33 cellular contexts compared by ENCODE assay signal in the genomic region with DNA sequence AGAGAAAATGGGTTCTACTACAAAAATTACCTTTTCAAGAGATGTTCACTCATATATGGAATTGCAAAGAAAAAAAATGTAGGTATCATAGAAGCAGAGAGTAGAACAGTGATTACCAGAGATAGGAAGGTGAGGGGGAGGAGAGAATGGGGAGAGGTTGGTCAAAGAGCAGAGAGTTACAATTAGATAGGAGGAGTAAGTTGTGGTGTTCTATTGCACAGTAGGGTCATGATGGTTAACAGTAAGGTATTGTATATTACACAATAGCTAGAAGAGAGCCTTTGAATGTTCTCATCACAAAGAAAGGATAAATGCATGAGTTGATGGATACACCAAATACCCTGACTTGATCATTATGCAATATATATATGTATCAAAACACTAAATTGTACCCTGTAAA.
"Had no signal": no experiment of that assay in that cellular context is flagged by ENCODE, and none has a peak within 500 bp of the region (broad histone marks: within the 10 kb centered on the region; RNA-seq: fewer than 3 reads in every experiment).

No MANE protein-coding gene starts in this region.

- H3K9me3 ChIP-seq: body of pancreas, esophagus muscularis mucosa, gastrocnemius medialis had no signal

- H3K4me3 ChIP-seq: body of pancreas, esophagus muscularis mucosa, gastrocnemius medialis, heart left ventricle had no signal

- H3K4me1 Mint-ChIP-seq: activated CD4-positive, alpha-beta T cell treated with anti-CD3 and anti-CD28 coated beads for 36 hours; activated CD4-positive, alpha-beta T cell treated with anti-CD3 and anti-CD28 coated beads, Interleukin-2, amount 10 ng/mL, durations not matched to agents 24 days and 14 days; activated T-helper 17 cell treated with anti-CD3 and anti-CD28 coated beads, Interleukin-2, amount 50 U/mL, for 72 hours; T-cell had no signal

- H3K27ac ChIP-seq: body of pancreas, esophagus muscularis mucosa, foreskin keratinocyte, gastrocnemius medialis, heart left ventricle had no signal

- H3K27me3 ChIP-seq: body of pancreas, esophagus muscularis mucosa, foreskin keratinocyte, gastrocnemius medialis, heart left ventricle had no signal

- H3K4me3 Mint-ChIP-seq: activated CD4-positive, alpha-beta T cell treated with anti-CD3 and anti-CD28 coated beads for 36 hours; activated CD4-positive, alpha-beta T cell treated with anti-CD3 and anti-CD28 coated beads, Interleukin-2, amount 10 ng/mL, durations not matched to agents 24 days and 14 days; activated CD8-positive, alpha-beta T cell treated with anti-CD3 and anti-CD28 coated beads for 36 hours; activated naive CD8-positive, alpha-beta T cell; activated T-cell treated with anti-CD3 and anti-CD28 coated beads, Interleukin-2, amount 50 U/mL, for 4 hours; activated T-helper 17 cell treated with anti-CD3 and anti-CD28 coated beads, Interleukin-2, amount 50 U/mL, for 72 hours; effector memory CD8-positive, alpha-beta T cell; T-cell; T-helper 1 cell treated with Interleukin-12 subunit alpha and Interleukin-12 subunit beta and Interleukin-4 antibody, amounts not matched to agents 30 μg/mL and 1 μg/mL, for 36 hours; T-helper 2 cell treated with Interferon-gamma antibody and Interleukin-4, amounts not matched to agents 5 μg/mL and 100 μg/mL, for 36 hours had no signal

- H3K9me3 Mint-ChIP-seq: activated CD4-positive, alpha-beta T cell treated with anti-CD3 and anti-CD28 coated beads, Interleukin-2, amount 10 ng/mL, durations not matched to agents 24 days and 14 days; T-helper 1 cell treated with Interleukin-12 subunit alpha and Interleukin-12 subunit beta and Interleukin-4 antibody, amounts not matched to agents 30 μg/mL and 1 μg/mL, for 36 hours; T-helper 2 cell treated with Interferon-gamma antibody and Interleukin-4, amounts not matched to agents 5 μg/mL and 100 μg/mL, for 36 hours had no signal

- DNase-seq: activated CD4-positive, alpha-beta T cell treated with anti-CD3 and anti-CD28 coated beads for 36 hours; activated CD4-positive, alpha-beta T cell treated with anti-CD3 and anti-CD28 coated beads, Interleukin-2, amount 10 ng/mL, durations not matched to agents 24 days and 14 days; activated CD4-positive, alpha-beta T cell treated with anti-CD3 and anti-CD28 coated beads, Interleukin-2, amount 50 U/mL, for 4 hours; activated CD4-positive, CD25-positive, alpha-beta regulatory T cell; activated CD4-positive, CD25-positive, alpha-beta regulatory T cell treated with anti-CD3 and anti-CD28 coated beads, Interleukin-2, amount 50 U/mL, for 72 hours; activated CD8-positive, alpha-beta memory T cell treated with anti-CD3 and anti-CD28 coated beads for 24 hours; activated CD8-positive, alpha-beta T cell treated with anti-CD3 and anti-CD28 coated beads for 36 hours; activated effector memory CD4-positive, alpha-beta T cell treated with Interleukin-2 at 50 U/mL for 16 hours; activated gamma-delta T cell treated with Interleukin-2 at 50 U/mL for 16 hours; activated naive CD4-positive, alpha-beta T cell treated with anti-CD3 and anti-CD28 coated beads, Interleukin-2, amount 50 U/mL, for 16 hours; activated naive CD4-positive, alpha-beta T cell treated with Interleukin-2 at 50 U/mL for 16 hours; activated T-cell treated with anti-CD3 and anti-CD28 coated beads, Interleukin-2, amount 50 U/mL, for 4 hours; amygdala; aorta; body of pancreas; caudate nucleus; cortex of kidney; dermis blood vessel endothelial cell; effector CD4-positive, alpha-beta T cell; effector memory CD8-positive, alpha-beta T cell; erythroblast; foreskin keratinocyte; gastrocnemius medialis; glutamatergic neuron; heart left ventricle; T-cell; T1000 had no signal

- H3K27me3 Mint-ChIP-seq: activated CD4-positive, alpha-beta T cell treated with anti-CD3 and anti-CD28 coated beads for 36 hours; activated CD4-positive, alpha-beta T cell treated with anti-CD3 and anti-CD28 coated beads, Interleukin-2, amount 10 ng/mL, durations not matched to agents 24 days and 14 days; activated CD8-positive, alpha-beta T cell treated with anti-CD3 and anti-CD28 coated beads for 36 hours; activated naive CD8-positive, alpha-beta T cell; activated T-helper 17 cell treated with anti-CD3 and anti-CD28 coated beads, Interleukin-2, amount 50 U/mL, for 72 hours; effector memory CD8-positive, alpha-beta T cell; T-cell had no signal

- H3K36me3 ChIP-seq: esophagus muscularis mucosa, gastrocnemius medialis, heart left ventricle had no signal

- H3K27ac Mint-ChIP-seq: activated CD4-positive, alpha-beta T cell treated with anti-CD3 and anti-CD28 coated beads for 36 hours; activated CD4-positive, alpha-beta T cell treated with anti-CD3 and anti-CD28 coated beads, Interleukin-2, amount 10 ng/mL, durations not matched to agents 24 days and 14 days; activated CD8-positive, alpha-beta T cell treated with anti-CD3 and anti-CD28 coated beads for 36 hours; activated naive CD8-positive, alpha-beta T cell; activated T-helper 17 cell treated with anti-CD3 and anti-CD28 coated beads, Interleukin-2, amount 50 U/mL, for 72 hours; effector memory CD8-positive, alpha-beta T cell; T-cell; T-helper 1 cell treated with Interleukin-12 subunit alpha and Interleukin-12 subunit beta and Interleukin-4 antibody, amounts not matched to agents 30 μg/mL and 1 μg/mL, for 36 hours; T-helper 2 cell treated with Interferon-gamma antibody and Interleukin-4, amounts not matched to agents 5 μg/mL and 100 μg/mL, for 36 hours had no signal

- ATAC-seq: activated CD4-positive, alpha-beta T cell treated with anti-CD3 and anti-CD28 coated beads for 36 hours; activated CD8-positive, alpha-beta T cell treated with anti-CD3 and anti-CD28 coated beads for 36 hours; activated T-cell treated with anti-CD3 and anti-CD28 coated beads, Interleukin-2, amount 50 U/mL, for 4 hours; activated T-helper 17 cell treated with anti-CD3 and anti-CD28 coated beads, Interleukin-2, amount 50 U/mL, for 72 hours; body of pancreas; effector memory CD8-positive, alpha-beta T cell; foreskin keratinocyte; gastrocnemius medialis; heart left ventricle; T-cell had no signal

- H3K4me1 ChIP-seq: body of pancreas, foreskin keratinocyte, gastrocnemius medialis, heart left ventricle had no signal

- FAIRE-seq: colon had no signal
